2 cellular contexts compared by ENCODE assay signal in the genomic region with DNA sequence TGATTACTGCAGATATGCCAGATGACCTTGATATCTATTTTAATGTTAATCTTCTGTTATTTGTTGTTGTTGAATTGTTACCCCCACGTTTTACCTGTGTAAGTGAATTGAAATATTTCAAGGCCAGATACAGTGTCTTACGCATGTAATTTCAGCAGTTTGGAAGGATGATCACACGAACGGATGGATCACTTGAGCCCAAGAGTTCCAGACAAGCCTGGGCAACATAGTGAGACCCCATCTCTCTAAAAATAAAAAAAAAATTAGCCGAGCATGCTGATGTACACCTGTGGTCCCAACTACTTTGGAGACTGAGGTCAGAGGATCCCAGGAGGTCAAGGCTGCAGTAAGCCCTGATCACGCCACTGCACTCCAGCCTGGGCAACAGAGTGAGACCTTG.
TF ChIP-seq lines count a peak whose summit lies in the region.

No MANE protein-coding gene starts in this region.

TF ChIP-seq in A549, 52 proteins besides CTCF, POLR2A, EP300 and RAD21 (continued from another document):
- TF ChIP-seq MAZ (IDR thresholded peaks at IDR 0.05; ENCODE audit: borderline replicate concordance, low read depth, low read length) = no peak
- no peak for TF ChIP-seq HOXB13 (CRISPR knock-in tag; IDR thresholded peaks at IDR 0.05; ENCODE audit: low read depth)
- no peak for TF ChIP-seq HEYL (CRISPR knock-in tag; IDR thresholded peaks at IDR 0.05)
- TF ChIP-seq, protein P1, sequence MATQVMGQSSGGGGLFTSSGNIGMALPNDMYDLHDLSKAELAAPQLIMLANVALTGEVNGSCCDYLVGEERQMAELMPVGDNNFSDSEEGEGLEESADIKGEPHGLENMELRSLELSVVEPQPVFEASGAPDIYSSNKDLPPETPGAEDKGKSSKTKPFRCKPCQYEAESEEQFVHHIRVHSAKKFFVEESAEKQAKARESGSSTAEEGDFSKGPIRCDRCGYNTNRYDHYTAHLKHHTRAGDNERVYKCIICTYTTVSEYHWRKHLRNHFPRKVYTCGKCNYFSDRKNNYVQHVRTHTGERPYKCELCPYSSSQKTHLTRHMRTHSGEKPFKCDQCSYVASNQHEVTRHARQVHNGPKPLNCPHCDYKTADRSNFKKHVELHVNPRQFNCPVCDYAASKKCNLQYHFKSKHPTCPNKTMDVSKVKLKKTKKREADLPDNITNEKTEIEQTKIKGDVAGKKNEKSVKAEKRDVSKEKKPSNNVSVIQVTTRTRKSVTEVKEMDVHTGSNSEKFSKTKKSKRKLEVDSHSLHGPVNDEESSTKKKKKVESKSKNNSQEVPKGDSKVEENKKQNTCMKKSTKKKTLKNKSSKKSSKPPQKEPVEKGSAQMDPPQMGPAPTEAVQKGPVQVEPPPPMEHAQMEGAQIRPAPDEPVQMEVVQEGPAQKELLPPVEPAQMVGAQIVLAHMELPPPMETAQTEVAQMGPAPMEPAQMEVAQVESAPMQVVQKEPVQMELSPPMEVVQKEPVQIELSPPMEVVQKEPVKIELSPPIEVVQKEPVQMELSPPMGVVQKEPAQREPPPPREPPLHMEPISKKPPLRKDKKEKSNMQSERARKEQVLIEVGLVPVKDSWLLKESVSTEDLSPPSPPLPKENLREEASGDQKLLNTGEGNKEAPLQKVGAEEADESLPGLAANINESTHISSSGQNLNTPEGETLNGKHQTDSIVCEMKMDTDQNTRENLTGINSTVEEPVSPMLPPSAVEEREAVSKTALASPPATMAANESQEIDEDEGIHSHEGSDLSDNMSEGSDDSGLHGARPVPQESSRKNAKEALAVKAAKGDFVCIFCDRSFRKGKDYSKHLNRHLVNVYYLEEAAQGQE (IDR thresholded peaks at IDR 0.05) = no peak
- no peak for TF ChIP-seq JUNB (IDR thresholded peaks at IDR 0.05)
- no peak for TF ChIP-seq FOSL2 (IDR thresholded peaks at IDR 0.05)
- no peak for TF ChIP-seq FOSL2 (CRISPR knock-in tag; IDR thresholded peaks at IDR 0.05)

TF ChIP-seq in liver, 16 proteins besides CTCF, POLR2A, EP300 and RAD21 (continued from another document):
- TF ChIP-seq FOXA1 (IDR thresholded peaks at IDR 0.05) = no peak
- no peak for TF ChIP-seq EGR1 (IDR thresholded peaks at IDR 0.05; ENCODE audit: low read depth in 2 of 2)
- TF ChIP-seq, protein P2, sequence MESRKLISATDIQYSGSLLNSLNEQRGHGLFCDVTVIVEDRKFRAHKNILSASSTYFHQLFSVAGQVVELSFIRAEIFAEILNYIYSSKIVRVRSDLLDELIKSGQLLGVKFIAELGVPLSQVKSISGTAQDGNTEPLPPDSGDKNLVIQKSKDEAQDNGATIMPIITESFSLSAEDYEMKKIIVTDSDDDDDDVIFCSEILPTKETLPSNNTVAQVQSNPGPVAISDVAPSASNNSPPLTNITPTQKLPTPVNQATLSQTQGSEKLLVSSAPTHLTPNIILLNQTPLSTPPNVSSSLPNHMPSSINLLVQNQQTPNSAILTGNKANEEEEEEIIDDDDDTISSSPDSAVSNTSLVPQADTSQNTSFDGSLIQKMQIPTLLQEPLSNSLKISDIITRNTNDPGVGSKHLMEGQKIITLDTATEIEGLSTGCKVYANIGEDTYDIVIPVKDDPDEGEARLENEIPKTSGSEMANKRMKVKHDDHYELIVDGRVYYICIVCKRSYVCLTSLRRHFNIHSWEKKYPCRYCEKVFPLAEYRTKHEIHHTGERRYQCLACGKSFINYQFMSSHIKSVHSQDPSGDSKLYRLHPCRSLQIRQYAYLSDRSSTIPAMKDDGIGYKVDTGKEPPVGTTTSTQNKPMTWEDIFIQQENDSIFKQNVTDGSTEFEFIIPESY (IDR thresholded peaks at IDR 0.05) = no peak
- no peak for TF ChIP-seq HNF4A (conservative IDR thresholded peaks at IDR 0.05)
- no peak for TF ChIP-seq SP1 (IDR thresholded peaks at IDR 0.05)
- no peak for TF ChIP-seq TAF1 (conservative IDR thresholded peaks at IDR 0.05)
